Comparison of ENCODE assay signal across 1 cellular context in genomic region chr17:40551874-40552768, GRCh38.
A peak's percentile ranks its signal among the peaks of the same experiment; 100 is the strongest.
TF ChIP-seq lines count a peak whose summit lies in the region.

No MANE protein-coding gene starts in this region.

TF ChIP-seq in GM12878, 131 proteins besides CTCF, POLR2A, EP300 and RAD21 (continued from another document):
- TF ChIP-seq, protein P1, sequence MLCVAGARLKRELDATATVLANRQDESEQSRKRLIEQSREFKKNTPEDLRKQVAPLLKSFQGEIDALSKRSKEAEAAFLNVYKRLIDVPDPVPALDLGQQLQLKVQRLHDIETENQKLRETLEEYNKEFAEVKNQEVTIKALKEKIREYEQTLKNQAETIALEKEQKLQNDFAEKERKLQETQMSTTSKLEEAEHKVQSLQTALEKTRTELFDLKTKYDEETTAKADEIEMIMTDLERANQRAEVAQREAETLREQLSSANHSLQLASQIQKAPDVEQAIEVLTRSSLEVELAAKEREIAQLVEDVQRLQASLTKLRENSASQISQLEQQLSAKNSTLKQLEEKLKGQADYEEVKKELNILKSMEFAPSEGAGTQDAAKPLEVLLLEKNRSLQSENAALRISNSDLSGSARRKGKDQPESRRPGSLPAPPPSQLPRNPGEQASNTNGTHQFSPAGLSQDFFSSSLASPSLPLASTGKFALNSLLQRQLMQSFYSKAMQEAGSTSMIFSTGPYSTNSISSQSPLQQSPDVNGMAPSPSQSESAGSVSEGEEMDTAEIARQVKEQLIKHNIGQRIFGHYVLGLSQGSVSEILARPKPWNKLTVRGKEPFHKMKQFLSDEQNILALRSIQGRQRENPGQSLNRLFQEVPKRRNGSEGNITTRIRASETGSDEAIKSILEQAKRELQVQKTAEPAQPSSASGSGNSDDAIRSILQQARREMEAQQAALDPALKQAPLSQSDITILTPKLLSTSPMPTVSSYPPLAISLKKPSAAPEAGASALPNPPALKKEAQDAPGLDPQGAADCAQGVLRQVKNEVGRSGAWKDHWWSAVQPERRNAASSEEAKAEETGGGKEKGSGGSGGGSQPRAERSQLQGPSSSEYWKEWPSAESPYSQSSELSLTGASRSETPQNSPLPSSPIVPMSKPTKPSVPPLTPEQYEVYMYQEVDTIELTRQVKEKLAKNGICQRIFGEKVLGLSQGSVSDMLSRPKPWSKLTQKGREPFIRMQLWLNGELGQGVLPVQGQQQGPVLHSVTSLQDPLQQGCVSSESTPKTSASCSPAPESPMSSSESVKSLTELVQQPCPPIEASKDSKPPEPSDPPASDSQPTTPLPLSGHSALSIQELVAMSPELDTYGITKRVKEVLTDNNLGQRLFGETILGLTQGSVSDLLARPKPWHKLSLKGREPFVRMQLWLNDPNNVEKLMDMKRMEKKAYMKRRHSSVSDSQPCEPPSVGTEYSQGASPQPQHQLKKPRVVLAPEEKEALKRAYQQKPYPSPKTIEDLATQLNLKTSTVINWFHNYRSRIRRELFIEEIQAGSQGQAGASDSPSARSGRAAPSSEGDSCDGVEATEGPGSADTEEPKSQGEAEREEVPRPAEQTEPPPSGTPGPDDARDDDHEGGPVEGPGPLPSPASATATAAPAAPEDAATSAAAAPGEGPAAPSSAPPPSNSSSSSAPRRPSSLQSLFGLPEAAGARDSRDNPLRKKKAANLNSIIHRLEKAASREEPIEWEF (IDR thresholded peaks at IDR 0.05; ENCODE audit: insufficient replicate concordance, low read depth, low read length), result peak; percentile 47
- peak in 1 of 2 experiments; percentile 21; a peak in 1 of 4 replicates for TF ChIP-seq IKZF2 (IDR thresholded peaks at IDR 0.05)
- TF ChIP-seq, protein P2, sequence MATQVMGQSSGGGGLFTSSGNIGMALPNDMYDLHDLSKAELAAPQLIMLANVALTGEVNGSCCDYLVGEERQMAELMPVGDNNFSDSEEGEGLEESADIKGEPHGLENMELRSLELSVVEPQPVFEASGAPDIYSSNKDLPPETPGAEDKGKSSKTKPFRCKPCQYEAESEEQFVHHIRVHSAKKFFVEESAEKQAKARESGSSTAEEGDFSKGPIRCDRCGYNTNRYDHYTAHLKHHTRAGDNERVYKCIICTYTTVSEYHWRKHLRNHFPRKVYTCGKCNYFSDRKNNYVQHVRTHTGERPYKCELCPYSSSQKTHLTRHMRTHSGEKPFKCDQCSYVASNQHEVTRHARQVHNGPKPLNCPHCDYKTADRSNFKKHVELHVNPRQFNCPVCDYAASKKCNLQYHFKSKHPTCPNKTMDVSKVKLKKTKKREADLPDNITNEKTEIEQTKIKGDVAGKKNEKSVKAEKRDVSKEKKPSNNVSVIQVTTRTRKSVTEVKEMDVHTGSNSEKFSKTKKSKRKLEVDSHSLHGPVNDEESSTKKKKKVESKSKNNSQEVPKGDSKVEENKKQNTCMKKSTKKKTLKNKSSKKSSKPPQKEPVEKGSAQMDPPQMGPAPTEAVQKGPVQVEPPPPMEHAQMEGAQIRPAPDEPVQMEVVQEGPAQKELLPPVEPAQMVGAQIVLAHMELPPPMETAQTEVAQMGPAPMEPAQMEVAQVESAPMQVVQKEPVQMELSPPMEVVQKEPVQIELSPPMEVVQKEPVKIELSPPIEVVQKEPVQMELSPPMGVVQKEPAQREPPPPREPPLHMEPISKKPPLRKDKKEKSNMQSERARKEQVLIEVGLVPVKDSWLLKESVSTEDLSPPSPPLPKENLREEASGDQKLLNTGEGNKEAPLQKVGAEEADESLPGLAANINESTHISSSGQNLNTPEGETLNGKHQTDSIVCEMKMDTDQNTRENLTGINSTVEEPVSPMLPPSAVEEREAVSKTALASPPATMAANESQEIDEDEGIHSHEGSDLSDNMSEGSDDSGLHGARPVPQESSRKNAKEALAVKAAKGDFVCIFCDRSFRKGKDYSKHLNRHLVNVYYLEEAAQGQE (IDR thresholded peaks at IDR 0.05; ENCODE audit: low read depth, low read length), result no peak
- TF ChIP-seq ZBTB33 (IDR thresholded peaks at IDR 0.05), result peak; percentile 86
- TF ChIP-seq SUZ12 (IDR thresholded peaks at IDR 0.05; ENCODE audit: unreplicated experiment), result no peak
- 0 out of 2 replicates have a peak, but pooled peaks have one; percentile 37 for TF ChIP-seq ZNF24 (IDR thresholded peaks at IDR 0.05)
- 0 out of 2 replicates have a peak, but pooled peaks have one; percentile 11 for TF ChIP-seq DPF2 (IDR thresholded peaks at IDR 0.05)
- TF ChIP-seq, protein P3, sequence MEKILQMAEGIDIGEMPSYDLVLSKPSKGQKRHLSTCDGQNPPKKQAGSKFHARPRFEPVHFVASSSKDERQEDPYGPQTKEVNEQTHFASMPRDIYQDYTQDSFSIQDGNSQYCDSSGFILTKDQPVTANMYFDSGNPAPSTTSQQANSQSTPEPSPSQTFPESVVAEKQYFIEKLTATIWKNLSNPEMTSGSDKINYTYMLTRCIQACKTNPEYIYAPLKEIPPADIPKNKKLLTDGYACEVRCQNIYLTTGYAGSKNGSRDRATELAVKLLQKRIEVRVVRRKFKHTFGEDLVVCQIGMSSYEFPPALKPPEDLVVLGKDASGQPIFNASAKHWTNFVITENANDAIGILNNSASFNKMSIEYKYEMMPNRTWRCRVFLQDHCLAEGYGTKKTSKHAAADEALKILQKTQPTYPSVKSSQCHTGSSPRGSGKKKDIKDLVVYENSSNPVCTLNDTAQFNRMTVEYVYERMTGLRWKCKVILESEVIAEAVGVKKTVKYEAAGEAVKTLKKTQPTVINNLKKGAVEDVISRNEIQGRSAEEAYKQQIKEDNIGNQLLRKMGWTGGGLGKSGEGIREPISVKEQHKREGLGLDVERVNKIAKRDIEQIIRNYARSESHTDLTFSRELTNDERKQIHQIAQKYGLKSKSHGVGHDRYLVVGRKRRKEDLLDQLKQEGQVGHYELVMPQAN (conservative IDR thresholded peaks at IDR 0.05), result no peak
- TF ChIP-seq ZNF217 (IDR thresholded peaks at IDR 0.05), result no peak
- peak; percentile 17; the same call in 1 of the 2 replicates for TF ChIP-seq BACH1 (IDR thresholded peaks at IDR 0.05; ENCODE audit: borderline replicate concordance)
- peak; percentile 25 for TF ChIP-seq PBX3 (IDR thresholded peaks at IDR 0.05; ENCODE audit: insufficient replicate concordance, low read depth, low read length)
- TF ChIP-seq ZNF274 (IDR thresholded peaks at IDR 0.05; ENCODE audit: insufficient read depth, insufficient read length), result no peak
- peak; percentile 26; the same call in 1 of the 2 replicates for TF ChIP-seq NBN (IDR thresholded peaks at IDR 0.05)
